Comparison of ENCODE assay signal across 2 cellular contexts in genomic region chr1:46418976-46419375, GRCh38.
TF ChIP-seq lines count a peak whose summit lies in the region.

No MANE protein-coding gene starts in this region.

TF ChIP-seq in H1, 55 proteins besides CTCF, POLR2A, EP300 and RAD21:
- TF ChIP-seq E2F6 (IDR thresholded peaks at IDR 0.05): 0 out of 2 replicates have a peak, but pooled peaks have one; percentile 22
- TF ChIP-seq SUZ12 (IDR thresholded peaks at IDR 0.05; ENCODE audit: low read length): no peak
TF ChIP-seq in H1: peak in this region for 1.

TF ChIP-seq in GM23338, 12 proteins besides CTCF, POLR2A, EP300 and RAD21:
- TF ChIP-seq NANOG (IDR thresholded peaks at IDR 0.05; ENCODE audit: borderline replicate concordance): no peak
- TF ChIP-seq ZNF462 (CRISPR knock-in tag; IDR thresholded peaks at IDR 0.05): no peak
- no peak for TF ChIP-seq ZNF114 (CRISPR knock-in tag; IDR thresholded peaks at IDR 0.05)
- no peak for TF ChIP-seq ZNF331 (CRISPR knock-in tag; IDR thresholded peaks at IDR 0.05; ENCODE audit: low read depth)
- TF ChIP-seq STAT1 (IDR thresholded peaks at IDR 0.05; ENCODE audit: unreplicated experiment): no peak
- TF ChIP-seq REST (IDR thresholded peaks at IDR 0.05; ENCODE audit: unreplicated experiment): no peak
- TF ChIP-seq CREB1 (CRISPR knock-in tag; IDR thresholded peaks at IDR 0.05; ENCODE audit: low read depth): no peak
- TF ChIP-seq JUNB (IDR thresholded peaks at IDR 0.05; ENCODE audit: unreplicated experiment): no peak
- TF ChIP-seq EZH2 (IDR thresholded peaks at IDR 0.05; ENCODE audit: low read depth, unreplicated experiment): no peak
- no peak for TF ChIP-seq POLR2AphosphoS5 (IDR thresholded peaks at IDR 0.05; ENCODE audit: low read depth)
- TF ChIP-seq ETS1 (IDR thresholded peaks at IDR 0.05): no peak
- no peak for TF ChIP-seq EZH2phosphoT487 (IDR thresholded peaks at IDR 0.05; ENCODE audit: unreplicated experiment)
